9 cellular contexts compared by ENCODE assay signal in the genomic region with DNA sequence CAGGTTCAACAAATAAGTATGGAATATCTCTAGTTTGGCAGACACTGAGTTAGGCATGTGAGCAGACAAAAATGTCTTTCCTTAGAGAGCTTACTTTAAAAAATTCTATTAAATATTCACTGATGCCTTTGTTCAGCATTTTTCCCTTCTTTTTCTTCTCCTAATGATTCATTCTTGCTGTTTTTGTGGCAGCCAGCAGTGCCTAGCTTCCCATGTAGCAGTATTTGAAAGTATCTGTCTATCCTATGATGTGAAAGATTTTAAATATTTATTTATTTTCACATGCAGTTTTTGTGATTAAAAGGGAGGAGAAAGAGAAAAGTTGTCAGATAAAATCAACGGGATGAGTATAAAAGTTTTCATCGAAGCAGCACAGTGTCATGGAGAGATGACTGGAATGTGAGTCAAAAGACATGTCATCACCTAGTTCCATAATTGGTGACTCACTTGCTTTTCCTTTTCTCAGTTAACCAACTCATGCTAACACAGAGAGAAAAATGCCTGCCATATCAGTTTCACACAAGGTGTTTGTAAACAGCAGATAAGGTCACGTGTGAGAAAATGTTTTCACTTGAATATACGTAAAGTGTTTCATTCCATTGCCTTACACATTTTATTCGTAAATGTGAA.
DNase-seq lines count a peak whose midpoint lies in the region; ATAC-seq, FAIRE-seq and TF ChIP-seq lines count a peak whose summit lies in the region.
"Had no signal": no experiment of that assay in that cellular context is flagged by ENCODE, and none has a peak within 500 bp of the region (broad histone marks: within the 10 kb centered on the region; RNA-seq: fewer than 3 reads in every experiment).

No MANE protein-coding gene starts in this region.

- no peak overlapping the region for H3K27ac Mint-ChIP-seq in natural killer cell
- H3K27ac Mint-ChIP-seq: CD8-positive, alpha-beta T cell had no signal

- H3K9ac ChIP-seq in K562 (ENCODE audit: insufficient read depth in 1 of 2, low read depth in 2 of 2, low read length in 2 of 2), result no peak overlapping the region
- H3K9ac ChIP-seq in MM.1S (ENCODE audit: low read length), result no peak overlapping the region

- H3K79me2 ChIP-seq in ACC112 (ENCODE audit: control insufficient read depth, insufficient read depth, low read length, unreplicated experiment), result no peaks in the 10 kb centered on the region
- H3K79me2 ChIP-seq in K562 (ENCODE audit: control insufficient read depth, insufficient read depth, low read length), result no peaks in the 10 kb centered on the region
- H3K79me2 ChIP-seq in MM.1S (ENCODE audit: low read length), result no peaks in the 10 kb centered on the region

- H3K4me3 ChIP-seq in ACC112 (ENCODE audit: low read depth, low read length) (peak overlapping the region; percentile 40), K562 (no peak overlapping the region), kidney epithelial cell (ENCODE audit: low read depth, low read length) (no peak overlapping the region), MM.1S (ENCODE audit: low read length) (no peak overlapping the region), small intestine (ENCODE audit: low read depth in 1 of 2, low read length in 2 of 2) (no peak overlapping the region)

- no peaks in the 10 kb centered on the region for H3K9me1 ChIP-seq in K562 (ENCODE audit: control insufficient read depth, insufficient read depth, low read length)

- H2AFZ ChIP-seq in ACC112 (ENCODE audit: low read length, unreplicated experiment) (peak overlapping the region; percentile 8), K562 (ENCODE audit: low read depth, low read length) (no peak overlapping the region), MM.1S (ENCODE audit: low read length) (no peak overlapping the region)

- H3K9me3 Mint-ChIP-seq in natural killer cell, result no peaks in the 10 kb centered on the region
- H3K9me3 Mint-ChIP-seq: CD8-positive, alpha-beta T cell had no signal

- in situ Hi-C loops in K562 (cut with MboI), result no loop called here

- ATAC-seq in K562 (0 out of 3 replicates have a peak, but pooled peaks have one; percentile 59), natural killer cell (no peak)
- ATAC-seq: CD8-positive, alpha-beta T cell had no signal

- H3K27ac ChIP-seq in ACC112 (ENCODE audit: low read depth, low read length) (peak overlapping the region; percentile 76), K562 (ENCODE audit: extremely low read depth, low read depth, low read length) (no peak overlapping the region), MM.1S (ENCODE audit: low read length) (no peak overlapping the region), small intestine (ENCODE audit: low read depth in 1 of 2, low read length in 1 of 2) (no peak overlapping the region)

- CTCF ChIA-PET in K562 (lab: Yijun Ruan, JAX; ENCODE audit: low intra/inter-chr PET ratio), result no interaction called here

- TF ChIP-seq CTCF in K562 (IDR thresholded peaks at IDR 0.05 in 2 of 3, conservative IDR thresholded peaks at IDR 0.05 in 1 of 3; ENCODE audit: insufficient read depth in 2 of 3, low read depth in 1 of 3, low read length in 3 of 3), result no peak
- no peak for TF ChIP-seq CTCF in kidney epithelial cell (IDR thresholded peaks at IDR 0.05; ENCODE audit: insufficient read depth, low read length, poor library complexity, severe bottlenecking)
- no peak for TF ChIP-seq CTCF in natural killer cell (IDR thresholded peaks at IDR 0.05)
- TF ChIP-seq CTCF in MM.1S (IDR thresholded peaks at IDR 0.05; ENCODE audit: low read length), result no peak

- H3K27me3 ChIP-seq in ACC112 (ENCODE audit: insufficient read depth, low read length), result no peaks in the 10 kb centered on the region
- no peaks in the 10 kb centered on the region for H3K27me3 ChIP-seq in K562 (ENCODE audit: control insufficient read depth in 2 of 2, insufficient read depth in 2 of 2, low read length in 2 of 2)
- H3K27me3 ChIP-seq in kidney epithelial cell (ENCODE audit: control insufficient read depth, insufficient read depth, low read length), result no peaks in the 10 kb centered on the region
- no peaks in the 10 kb centered on the region for H3K27me3 ChIP-seq in MM.1S (replicated peaks; ENCODE audit: insufficient read depth, low read length)
- H3K27me3 ChIP-seq in small intestine (ENCODE audit: control insufficient read depth in 2 of 2, insufficient read depth in 2 of 2, low read length in 2 of 2), result peaks cover 0 to 2% of the 10 kb centered on the region in 2 donors

- H3K36me3 Mint-ChIP-seq in natural killer cell, result no peaks in the 10 kb centered on the region
- H3K36me3 Mint-ChIP-seq: CD8-positive, alpha-beta T cell had no signal

- TF ChIP-seq EP300 in K562 (IDR thresholded peaks at IDR 0.05; ENCODE audit: low read length), result no peak

- no peak overlapping the region; the same call in 1 of the 2 replicates for H3K4me2 ChIP-seq in K562 (ENCODE audit: insufficient read depth, low read length)
- H3K4me2 ChIP-seq in MM.1S (ENCODE audit: low read depth, low read length), result no peak overlapping the region

- no peaks in the 10 kb centered on the region for H4K20me1 ChIP-seq in K562 (replicated peaks; ENCODE audit: control insufficient read depth, insufficient read depth, low read length)
- H4K20me1 ChIP-seq in MM.1S (ENCODE audit: insufficient read depth, low read length), result no peaks in the 10 kb centered on the region

- no peaks in the 10 kb centered on the region for H3F3A ChIP-seq in MM.1S (ENCODE audit: insufficient read depth, low read length)

- TF ChIP-seq RAD21 in K562 (CRISPR knock-in tag; conservative IDR thresholded peaks at IDR 0.05 in 1 of 2, IDR thresholded peaks at IDR 0.05 in 1 of 2), result no peak

- H3K4me1 Mint-ChIP-seq in natural killer cell, result no peaks in the 10 kb centered on the region

- DNase-seq in HPDE6-E6E7 (ENCODE audit: extremely low spot score) (peak; percentile 50), K562 (ENCODE audit: extremely low read depth in 1 of 4, low spot score in 3 of 4) (peak; percentile 5 to 32 (median 20)), kidney epithelial cell (ENCODE audit: low read depth) (peak; percentile 80), natural killer cell (no peak), MM.1S (no peak), small intestine (no peak), GM19239 (ENCODE audit: insufficient read length, low spot score) (no peak)
- DNase-seq: CD8-positive, alpha-beta T cell had no signal

- WGBS in K562 (ENCODE audit: insufficient coverage, low coverage, missing lambda C conversion rate), result 0% methylated on average over 5 of the region's 5 CpGs
- 65 to 75% (median 72%) methylated on average over 5 of the region's 5 CpGs for WGBS in small intestine, 3 donors

- no peak for TF ChIP-seq POLR2A in K562 (conservative IDR thresholded peaks at IDR 0.05)

- H3K9me3 ChIP-seq in K562 (replicated peaks; ENCODE audit: control insufficient read depth, insufficient read depth, low read depth, low read length), result no peaks in the 10 kb centered on the region
- H3K9me3 ChIP-seq in MM.1S (replicated peaks; ENCODE audit: insufficient read depth, low read length), result no peaks in the 10 kb centered on the region
- H3K9me3 ChIP-seq in small intestine (ENCODE audit: control insufficient read depth, low read depth), result no peaks in the 10 kb centered on the region

- H3K36me3 ChIP-seq in ACC112 (ENCODE audit: insufficient read depth, low read length) (no peaks in the 10 kb centered on the region), K562 (ENCODE audit: control insufficient read depth, insufficient read depth, low read length) (no peaks in the 10 kb centered on the region), kidney epithelial cell (ENCODE audit: control insufficient read depth, insufficient read depth, low read length) (no peaks in the 10 kb centered on the region), MM.1S (replicated peaks; ENCODE audit: insufficient read depth, low read length) (no peaks in the 10 kb centered on the region), small intestine (ENCODE audit: control insufficient read depth in 2 of 2, insufficient read depth in 2 of 2, low read length in 2 of 2) (no peaks in the 10 kb centered on the region)

- no peaks in the 10 kb centered on the region for H3K9me2 ChIP-seq in MM.1S (replicated peaks; ENCODE audit: insufficient read depth, low read length)

- POLR2A ChIA-PET in K562 (lab: Yijun Ruan, JAX), result no interaction called here

- H3K4me3 Mint-ChIP-seq in natural killer cell, result no peak overlapping the region
- H3K4me3 Mint-ChIP-seq: CD8-positive, alpha-beta T cell had no signal

- no peaks in the 10 kb centered on the region for H3K27me3 Mint-ChIP-seq in natural killer cell (ENCODE audit: low read depth in 2 of 2)

- intact Hi-C loops in K562 (cut with micrococcal nuclease) (no loop called here), natural killer cell (cut with micrococcal nuclease) (no loop called here)

- FAIRE-seq in K562 (lab: Jason Lieb, UNC) (no peak), small intestine (lab: Jason Lieb, UNC) (no peak), GM19239 (lab: Jason Lieb, UNC) (no peak)

- no TSS peak for BruUV-seq in K562 (replicated peaks; lab: Mats Ljungman, UMichigan)

- H3K4me1 ChIP-seq in ACC112 (ENCODE audit: control insufficient read depth, insufficient read depth, low read length, unreplicated experiment) (peaks cover 25% of the 10 kb centered on the region), K562 (replicated peaks in 1 of 2; ENCODE audit: control insufficient read depth in 2 of 2, insufficient read depth in 2 of 2, low read length in 2 of 2) (no peaks in the 10 kb centered on the region; a peak in 1 of 5 replicates), MM.1S (ENCODE audit: low read length) (no peaks in the 10 kb centered on the region), small intestine (ENCODE audit: control insufficient read depth in 2 of 2, insufficient read depth in 1 of 2, low read depth in 1 of 2, low read length in 1 of 2) (no peaks in the 10 kb centered on the region)

TF ChIP-seq in K562, 482 proteins besides CTCF, POLR2A, EP300 and RAD21 (continues in another document):
- TF ChIP-seq SMC3 (conservative IDR thresholded peaks at IDR 0.05; ENCODE audit: insufficient read depth, low read depth, low read length), result no peak
- TF ChIP-seq MEIS2 (IDR thresholded peaks at IDR 0.05; ENCODE audit: partially characterized antibody), result peak; percentile 60
- TF ChIP-seq, protein P1, sequence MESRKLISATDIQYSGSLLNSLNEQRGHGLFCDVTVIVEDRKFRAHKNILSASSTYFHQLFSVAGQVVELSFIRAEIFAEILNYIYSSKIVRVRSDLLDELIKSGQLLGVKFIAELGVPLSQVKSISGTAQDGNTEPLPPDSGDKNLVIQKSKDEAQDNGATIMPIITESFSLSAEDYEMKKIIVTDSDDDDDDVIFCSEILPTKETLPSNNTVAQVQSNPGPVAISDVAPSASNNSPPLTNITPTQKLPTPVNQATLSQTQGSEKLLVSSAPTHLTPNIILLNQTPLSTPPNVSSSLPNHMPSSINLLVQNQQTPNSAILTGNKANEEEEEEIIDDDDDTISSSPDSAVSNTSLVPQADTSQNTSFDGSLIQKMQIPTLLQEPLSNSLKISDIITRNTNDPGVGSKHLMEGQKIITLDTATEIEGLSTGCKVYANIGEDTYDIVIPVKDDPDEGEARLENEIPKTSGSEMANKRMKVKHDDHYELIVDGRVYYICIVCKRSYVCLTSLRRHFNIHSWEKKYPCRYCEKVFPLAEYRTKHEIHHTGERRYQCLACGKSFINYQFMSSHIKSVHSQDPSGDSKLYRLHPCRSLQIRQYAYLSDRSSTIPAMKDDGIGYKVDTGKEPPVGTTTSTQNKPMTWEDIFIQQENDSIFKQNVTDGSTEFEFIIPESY (CRISPR knock-in tag; IDR thresholded peaks at IDR 0.05), result no peak
- no peak for TF ChIP-seq MAFK (IDR thresholded peaks at IDR 0.05; ENCODE audit: low read length)
- no peak for TF ChIP-seq KAT2B (IDR thresholded peaks at IDR 0.05; ENCODE audit: low read depth, low read length)

Comparison
In these comparisons a context has a peak if more than half of its experiments do, and no peak if none do; other contexts are left out.
1. DNase-seq: peak in HPDE6-E6E7 (single experiment), K562 (4 of 4) and kidney epithelial cell (single experiment); none in natural killer cell (single experiment), MM.1S (single experiment), small intestine (single experiment) and GM19239 (single experiment).